ENCODE assay signal across 13 cellular contexts in genomic region chr4:148059617-148060180, GRCh38.
DNase-seq lines count a peak whose midpoint lies in the region; ATAC-seq lines count a peak whose summit lies in the region.
"Had no signal": no experiment of that assay in that cellular context is flagged by ENCODE, and none has a peak within 500 bp of the region (broad histone marks: within the 10 kb centered on the region; RNA-seq: fewer than 3 reads in every experiment).

No MANE protein-coding gene starts in this region.

- no peak overlapping the region for H3K14ac ChIP-seq in mesenchymal stem cell (ENCODE audit: low read length in 2 of 2)

- H3K23ac ChIP-seq in mesenchymal stem cell (ENCODE audit: low read length in 2 of 2) = no peak overlapping the region

- no peak overlapping the region for H3K4ac ChIP-seq in mesenchymal stem cell (ENCODE audit: low read depth in 1 of 2, low read length in 2 of 2)

- no peak overlapping the region for H3K4me3 ChIP-seq in right cardiac atrium (ENCODE audit: low read length)
- no peak overlapping the region for H3K4me3 ChIP-seq in mesenchymal stem cell (ENCODE audit: insufficient read depth in 1 of 2, low read depth in 1 of 2, low read length in 2 of 2)
- H3K4me3 ChIP-seq: stomach had no signal

- H3K36me3 ChIP-seq in mesenchymal stem cell (ENCODE audit: control insufficient read depth in 1 of 2, insufficient read depth in 2 of 2, low read depth in 1 of 2, low read length in 2 of 2) = peaks cover 12 to 50% of the 10 kb centered on the region in 2 experiments

- no peak overlapping the region for H2BK15ac ChIP-seq in mesenchymal stem cell (ENCODE audit: low read depth, poor library complexity, severe bottlenecking)

- H3K36me3 Mint-ChIP-seq in activated naive CD4-positive, alpha-beta T cell treated with anti-CD3 and anti-CD28 coated beads, Interleukin-2, amount 50 U/mL, for 24 hours = peaks cover 18% of the 10 kb centered on the region
- peaks cover 24% of the 10 kb centered on the region for H3K36me3 Mint-ChIP-seq in T-cell
- peaks cover 7% of the 10 kb centered on the region for H3K36me3 Mint-ChIP-seq in stimulated activated effector memory CD8-positive, alpha-beta T cell treated with anti-CD3 and anti-CD28 coated beads, Interleukin-12 subunit alpha, Interleukin-12 subunit beta, amount 100 ng/mL, for 72 hours

- intact Hi-C loops in right cardiac atrium (cut with DNase I) = loop anchor here in 1 of 4 donors (10.0 kb wide), 1 partner anchor 385 kb away; the partner anchor contains the start of gene NR3C2

- no peaks in the 10 kb centered on the region for H3K27me3 Mint-ChIP-seq in activated naive CD4-positive, alpha-beta T cell treated with anti-CD3 and anti-CD28 coated beads, Interleukin-2, amount 50 U/mL, for 24 hours
- no peaks in the 10 kb centered on the region for H3K27me3 Mint-ChIP-seq in T-cell

- H2AK5ac ChIP-seq in mesenchymal stem cell (ENCODE audit: low read length, severe bottlenecking) = no peak overlapping the region

- peaks cover 5% of the 10 kb centered on the region for H3K9me3 Mint-ChIP-seq in activated naive CD4-positive, alpha-beta T cell treated with anti-CD3 and anti-CD28 coated beads, Interleukin-2, amount 50 U/mL, for 24 hours
- H3K9me3 Mint-ChIP-seq in T-cell = peaks cover 0 to 6% (median 3%) of the 10 kb centered on the region in 3 donors
- no peaks in the 10 kb centered on the region for H3K9me3 Mint-ChIP-seq in stimulated activated effector memory CD8-positive, alpha-beta T cell treated with anti-CD3 and anti-CD28 coated beads, Interleukin-12 subunit alpha, Interleukin-12 subunit beta, amount 100 ng/mL, for 72 hours

- H3K4me3 Mint-ChIP-seq in activated naive CD4-positive, alpha-beta T cell treated with anti-CD3 and anti-CD28 coated beads, Interleukin-2, amount 50 U/mL, for 24 hours = peak overlapping the region; percentile 71
- H3K4me3 Mint-ChIP-seq in T-cell = peak overlapping the region; percentile 64 to 71 (median 70)
- peak overlapping the region; percentile 52 for H3K4me3 Mint-ChIP-seq in stimulated activated effector memory CD8-positive, alpha-beta T cell treated with anti-CD3 and anti-CD28 coated beads, Interleukin-12 subunit alpha, Interleukin-12 subunit beta, amount 100 ng/mL, for 72 hours

- 62% methylated on average over 10 of the region's 10 CpGs for WGBS in right cardiac atrium
- WGBS in mesenchymal stem cell = 96% methylated on average over 9 of the region's 10 CpGs

- no peak overlapping the region for H3K9ac ChIP-seq in mesenchymal stem cell (ENCODE audit: low read length)

- H3K4me1 ChIP-seq in right cardiac atrium (ENCODE audit: control insufficient read depth, insufficient read depth, low read length) (peaks cover 12% of the 10 kb centered on the region), mesenchymal stem cell (ENCODE audit: control insufficient read depth, insufficient read depth, low read depth, low read length) (peaks cover 12% of the 10 kb centered on the region)

- peaks cover 49% of the 10 kb centered on the region for H3K79me1 ChIP-seq in mesenchymal stem cell (replicated peaks; ENCODE audit: low read length, poor library complexity, severe bottlenecking)

- H3K18ac ChIP-seq in mesenchymal stem cell (ENCODE audit: low read depth in 1 of 2, low read length in 2 of 2) = no peak overlapping the region

- H2AFZ ChIP-seq in mesenchymal stem cell (ENCODE audit: low read depth, low read length) = no peak overlapping the region

- H2BK5ac ChIP-seq in mesenchymal stem cell (ENCODE audit: low read depth, low read length, poor library complexity, severe bottlenecking) = no peak overlapping the region

- H3K27me3 ChIP-seq in right cardiac atrium (ENCODE audit: control insufficient read depth, insufficient read depth) (no peaks in the 10 kb centered on the region), mesenchymal stem cell (ENCODE audit: control insufficient read depth in 1 of 2, insufficient read depth in 1 of 2, low read length in 2 of 2) (no peaks in the 10 kb centered on the region)
- H3K27me3 ChIP-seq: stomach had no signal

- no peak overlapping the region for H3K4me2 ChIP-seq in mesenchymal stem cell (ENCODE audit: low read length, poor library complexity, severe bottlenecking)

- ATAC-seq in T-cell (replicated peaks in 1 of 4) (no peak), right cardiac atrium (peak; percentile 69 to 71)
- ATAC-seq in stimulated activated effector memory CD8-positive, alpha-beta T cell treated with anti-CD3 and anti-CD28 coated beads, Interleukin-12 subunit alpha, Interleukin-12 subunit beta, amount 100 ng/mL, for 72 hours = peak; percentile 25
- ATAC-seq: PC-3 had no signal

- H4K8ac ChIP-seq in mesenchymal stem cell (ENCODE audit: low read length) = no peak overlapping the region

- POLR2A ChIA-PET in T-cell (lab: Charles Lee) = interaction anchor here (0.6 to 1.2 kb wide), 6 partner anchors 39 to 393 kb away, joined by 3 to 7 read pairs (median 4); no protein-coding TSS in a partner anchor

- peaks cover 71% of the 10 kb centered on the region for H3K4me1 Mint-ChIP-seq in activated naive CD4-positive, alpha-beta T cell treated with anti-CD3 and anti-CD28 coated beads, Interleukin-2, amount 50 U/mL, for 24 hours
- H3K4me1 Mint-ChIP-seq in T-cell = peaks cover 71 to 83% (median 73%) of the 10 kb centered on the region in 3 donors
- peaks cover 66% of the 10 kb centered on the region for H3K4me1 Mint-ChIP-seq in stimulated activated effector memory CD8-positive, alpha-beta T cell treated with anti-CD3 and anti-CD28 coated beads, Interleukin-12 subunit alpha, Interleukin-12 subunit beta, amount 100 ng/mL, for 72 hours

- no peak for DNase-seq in activated naive CD4-positive, alpha-beta T cell treated with anti-CD3 and anti-CD28 coated beads, Interleukin-2, amount 50 U/mL, for 16 hours
- no peak for DNase-seq in T-cell
- DNase-seq in right cardiac atrium = peak in 2 of 3 donors; percentile 65 to 68
- DNase-seq in stimulated activated effector memory CD8-positive, alpha-beta T cell treated with anti-CD3 and anti-CD28 coated beads, Interleukin-12 subunit alpha, Interleukin-12 subunit beta, amount 100 ng/mL, for 72 hours (ENCODE audit: low spot score in 2 of 2) = no peak
- no peak for DNase-seq in mesenchymal stem cell
- DNase-seq in NCI-H1436 (lab: John Stamatoyannopoulos, UW) = no peak
- no peak for DNase-seq in NCI-H2107 (lab: John Stamatoyannopoulos, UW)
- DNase-seq: EL; NCI-H2171; PC-3; stimulated activated CD4-positive, alpha-beta T cell treated with anti-CD3 and anti-CD28 coated beads, Interleukin-4, amount 100 ng/mL, for 1 hour; stomach had no signal

- H3K27ac ChIP-seq in right cardiac atrium (ENCODE audit: low read length) = peak overlapping the region; percentile 30
- H3K27ac ChIP-seq in mesenchymal stem cell (ENCODE audit: low read length, poor library complexity, severe bottlenecking) = no peak overlapping the region

- H3K27ac Mint-ChIP-seq in activated naive CD4-positive, alpha-beta T cell treated with anti-CD3 and anti-CD28 coated beads, Interleukin-2, amount 50 U/mL, for 24 hours = no peak overlapping the region
- peak overlapping the region; percentile 95 to 97 for H3K27ac Mint-ChIP-seq in T-cell
- peak overlapping the region; percentile 88 for H3K27ac Mint-ChIP-seq in stimulated activated effector memory CD8-positive, alpha-beta T cell treated with anti-CD3 and anti-CD28 coated beads, Interleukin-12 subunit alpha, Interleukin-12 subunit beta, amount 100 ng/mL, for 72 hours

- H3K9me3 ChIP-seq in right cardiac atrium (ENCODE audit: control insufficient read depth, low read length) (no peaks in the 10 kb centered on the region), mesenchymal stem cell (ENCODE audit: control insufficient read depth, low read length) (no peaks in the 10 kb centered on the region)
- H3K9me3 ChIP-seq: stomach had no signal

- no peak overlapping the region for H2BK12ac ChIP-seq in mesenchymal stem cell (ENCODE audit: low read length in 2 of 2)

- H2BK120ac ChIP-seq in mesenchymal stem cell (ENCODE audit: low read depth, low read length) = no peak overlapping the region

- CTCF ChIA-PET in T-cell (lab: Charles Lee) = interaction anchor here (0.6 to 1.2 kb wide), 13 partner anchors 15 to 1423 kb away, joined by 3 to 7 read pairs (median 3); no protein-coding TSS in a partner anchor

- H4K91ac ChIP-seq in mesenchymal stem cell (ENCODE audit: low read length) = no peak overlapping the region

Comparison
In these comparisons a context has a peak if more than half of its experiments do, and no peak if none do; other contexts are left out.
1. DNase-seq: peak in right cardiac atrium (2 of 3); none in activated naive CD4-positive, alpha-beta T cell treated with anti-CD3 and anti-CD28 coated beads, Interleukin-2, amount 50 U/mL, for 16 hours (single experiment), T-cell (0 of 34), stimulated activated effector memory CD8-positive, alpha-beta T cell treated with anti-CD3 and anti-CD28 coated beads, Interleukin-12 subunit alpha, Interleukin-12 subunit beta, amount 100 ng/mL, for 72 hours (0 of 2), mesenchymal stem cell (single experiment), NCI-H1436 (single experiment) and NCI-H2107 (single experiment).
2. ATAC-seq: peak in right cardiac atrium (2 of 2) and stimulated activated effector memory CD8-positive, alpha-beta T cell treated with anti-CD3 and anti-CD28 coated beads, Interleukin-12 subunit alpha, Interleukin-12 subunit beta, amount 100 ng/mL, for 72 hours (single experiment); none in T-cell (0 of 4).
3. Peak in every context shown above with its lines, with median percentiles within 50 percentile points of each other: H3K4me3 Mint-ChIP-seq.